ENCODE assay signal across 1 cellular context in genomic region chr1:161115132-161115711, GRCh38.
TF ChIP-seq lines count a peak whose summit lies in the region.

No MANE protein-coding gene starts in this region.

TF ChIP-seq in K562, 482 proteins besides CTCF, POLR2A, EP300 and RAD21 (continued from another document and continues in another):
- TF ChIP-seq, protein P1, sequence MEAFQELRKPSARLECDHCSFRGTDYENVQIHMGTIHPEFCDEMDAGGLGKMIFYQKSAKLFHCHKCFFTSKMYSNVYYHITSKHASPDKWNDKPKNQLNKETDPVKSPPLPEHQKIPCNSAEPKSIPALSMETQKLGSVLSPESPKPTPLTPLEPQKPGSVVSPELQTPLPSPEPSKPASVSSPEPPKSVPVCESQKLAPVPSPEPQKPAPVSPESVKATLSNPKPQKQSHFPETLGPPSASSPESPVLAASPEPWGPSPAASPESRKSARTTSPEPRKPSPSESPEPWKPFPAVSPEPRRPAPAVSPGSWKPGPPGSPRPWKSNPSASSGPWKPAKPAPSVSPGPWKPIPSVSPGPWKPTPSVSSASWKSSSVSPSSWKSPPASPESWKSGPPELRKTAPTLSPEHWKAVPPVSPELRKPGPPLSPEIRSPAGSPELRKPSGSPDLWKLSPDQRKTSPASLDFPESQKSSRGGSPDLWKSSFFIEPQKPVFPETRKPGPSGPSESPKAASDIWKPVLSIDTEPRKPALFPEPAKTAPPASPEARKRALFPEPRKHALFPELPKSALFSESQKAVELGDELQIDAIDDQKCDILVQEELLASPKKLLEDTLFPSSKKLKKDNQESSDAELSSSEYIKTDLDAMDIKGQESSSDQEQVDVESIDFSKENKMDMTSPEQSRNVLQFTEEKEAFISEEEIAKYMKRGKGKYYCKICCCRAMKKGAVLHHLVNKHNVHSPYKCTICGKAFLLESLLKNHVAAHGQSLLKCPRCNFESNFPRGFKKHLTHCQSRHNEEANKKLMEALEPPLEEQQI (IDR thresholded peaks at IDR 0.05), result no peak
- TF ChIP-seq, protein P2, sequence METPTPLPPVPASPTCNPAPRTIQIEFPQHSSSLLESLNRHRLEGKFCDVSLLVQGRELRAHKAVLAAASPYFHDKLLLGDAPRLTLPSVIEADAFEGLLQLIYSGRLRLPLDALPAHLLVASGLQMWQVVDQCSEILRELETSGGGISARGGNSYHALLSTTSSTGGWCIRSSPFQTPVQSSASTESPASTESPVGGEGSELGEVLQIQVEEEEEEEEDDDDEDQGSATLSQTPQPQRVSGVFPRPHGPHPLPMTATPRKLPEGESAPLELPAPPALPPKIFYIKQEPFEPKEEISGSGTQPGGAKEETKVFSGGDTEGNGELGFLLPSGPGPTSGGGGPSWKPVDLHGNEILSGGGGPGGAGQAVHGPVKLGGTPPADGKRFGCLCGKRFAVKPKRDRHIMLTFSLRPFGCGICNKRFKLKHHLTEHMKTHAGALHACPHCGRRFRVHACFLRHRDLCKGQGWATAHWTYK (CRISPR knock-in tag; IDR thresholded peaks at IDR 0.05), result no peak
- TF ChIP-seq PHF20 (IDR thresholded peaks at IDR 0.05; ENCODE audit: partially characterized antibody) (no peak), MTA1 (IDR thresholded peaks at IDR 0.05; ENCODE audit: borderline replicate concordance) (no peak), TCFL5 (CRISPR knock-in tag; conservative IDR thresholded peaks at IDR 0.05) (no peak), ZBTB12 (CRISPR knock-in tag; IDR thresholded peaks at IDR 0.05) (no peak), RBBP5 (IDR thresholded peaks at IDR 0.05; ENCODE audit: borderline replicate concordance, insufficient read depth, low read length, poor library complexity, severe bottlenecking) (no peak), POLR2AphosphoS2 (IDR thresholded peaks at IDR 0.05; ENCODE audit: low read length) (peak; percentile 47; the same call in 1 of the 2 replicates), PCBP2 (IDR thresholded peaks at IDR 0.05; ENCODE audit: low read depth, low read length, poor library complexity, severe bottlenecking) (no peak), ZNF589 (CRISPR knock-in tag; IDR thresholded peaks at IDR 0.05; ENCODE audit: low read depth) (peak; percentile 83), ATF1 (CRISPR knock-in tag; IDR thresholded peaks at IDR 0.05) (no peak), ATF1 (tag; IDR thresholded peaks at IDR 0.05) (no peak), EZH2 (IDR thresholded peaks at IDR 0.05; ENCODE audit: borderline replicate concordance, low read depth, low read length) (no peak), NFIC (IDR thresholded peaks at IDR 0.05) (no peak), DEAF1 (CRISPR knock-in tag; IDR thresholded peaks at IDR 0.05) (no peak), LARP7 (IDR thresholded peaks at IDR 0.05) (no peak), MNT (conservative IDR thresholded peaks at IDR 0.05) (no peak), SETDB1 (IDR thresholded peaks at IDR 0.05; ENCODE audit: low read length) (no peak), GATA2 (CRISPR knock-in tag; IDR thresholded peaks at IDR 0.05) (no peak), BRCA1 (IDR thresholded peaks at IDR 0.05) (no peak), BRCA1 (CRISPR knock-in tag; IDR thresholded peaks at IDR 0.05) (no peak), TBL1XR1 (IDR thresholded peaks at IDR 0.05; ENCODE audit: low read length in 2 of 2) (no peak), BRD4 (IDR thresholded peaks at IDR 0.05) (no peak), SMAD1 (IDR thresholded peaks at IDR 0.05; ENCODE audit: low read depth, low read length, partially characterized antibody) (no peak), FUS (optimal IDR thresholded peaks at IDR 0.05; ENCODE audit: low read depth, low read length) (no peak), ZNF551 (CRISPR knock-in tag; IDR thresholded peaks at IDR 0.05) (no peak), TSC22D4 (tag; IDR thresholded peaks at IDR 0.05) (no peak), BMI1 (IDR thresholded peaks at IDR 0.05; ENCODE audit: low read length) (no peak), TRIM24 (IDR thresholded peaks at IDR 0.05) (peak; percentile 39 to 53; a peak in 1 of 4 replicates), ZNF696 (CRISPR knock-in tag; conservative IDR thresholded peaks at IDR 0.05) (no peak), MED1 (CRISPR knock-in tag; IDR thresholded peaks at IDR 0.05; ENCODE audit: borderline replicate concordance) (no peak), TSHZ1 (CRISPR knock-in tag; IDR thresholded peaks at IDR 0.05) (no peak), GABPB2 (CRISPR knock-in tag; conservative IDR thresholded peaks at IDR 0.05) (no peak), E2F3 (CRISPR knock-in tag; IDR thresholded peaks at IDR 0.05) (no peak), ZBTB7A (IDR thresholded peaks at IDR 0.05; ENCODE audit: borderline replicate concordance, control insufficient read depth, low read depth, low read length) (no peak), DIDO1 (tag; IDR thresholded peaks at IDR 0.05; ENCODE audit: low read depth) (no peak), ZNF146 (CRISPR knock-in tag; IDR thresholded peaks at IDR 0.05; ENCODE audit: unreplicated experiment) (no peak), MYNN (IDR thresholded peaks at IDR 0.05) (no peak), MYNN (CRISPR knock-in tag; IDR thresholded peaks at IDR 0.05) (no peak), ETS2 (tag; IDR thresholded peaks at IDR 0.05; ENCODE audit: borderline replicate concordance, poor library complexity, severe bottlenecking) (no peak)
- TF ChIP-seq, protein P3, sequence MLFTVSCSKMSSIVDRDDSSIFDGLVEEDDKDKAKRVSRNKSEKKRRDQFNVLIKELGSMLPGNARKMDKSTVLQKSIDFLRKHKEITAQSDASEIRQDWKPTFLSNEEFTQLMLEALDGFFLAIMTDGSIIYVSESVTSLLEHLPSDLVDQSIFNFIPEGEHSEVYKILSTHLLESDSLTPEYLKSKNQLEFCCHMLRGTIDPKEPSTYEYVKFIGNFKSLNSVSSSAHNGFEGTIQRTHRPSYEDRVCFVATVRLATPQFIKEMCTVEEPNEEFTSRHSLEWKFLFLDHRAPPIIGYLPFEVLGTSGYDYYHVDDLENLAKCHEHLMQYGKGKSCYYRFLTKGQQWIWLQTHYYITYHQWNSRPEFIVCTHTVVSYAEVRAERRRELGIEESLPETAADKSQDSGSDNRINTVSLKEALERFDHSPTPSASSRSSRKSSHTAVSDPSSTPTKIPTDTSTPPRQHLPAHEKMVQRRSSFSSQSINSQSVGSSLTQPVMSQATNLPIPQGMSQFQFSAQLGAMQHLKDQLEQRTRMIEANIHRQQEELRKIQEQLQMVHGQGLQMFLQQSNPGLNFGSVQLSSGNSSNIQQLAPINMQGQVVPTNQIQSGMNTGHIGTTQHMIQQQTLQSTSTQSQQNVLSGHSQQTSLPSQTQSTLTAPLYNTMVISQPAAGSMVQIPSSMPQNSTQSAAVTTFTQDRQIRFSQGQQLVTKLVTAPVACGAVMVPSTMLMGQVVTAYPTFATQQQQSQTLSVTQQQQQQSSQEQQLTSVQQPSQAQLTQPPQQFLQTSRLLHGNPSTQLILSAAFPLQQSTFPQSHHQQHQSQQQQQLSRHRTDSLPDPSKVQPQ (CRISPR knock-in tag; IDR thresholded peaks at IDR 0.05; ENCODE audit: borderline replicate concordance), result no peak
- TF ChIP-seq, protein P4, sequence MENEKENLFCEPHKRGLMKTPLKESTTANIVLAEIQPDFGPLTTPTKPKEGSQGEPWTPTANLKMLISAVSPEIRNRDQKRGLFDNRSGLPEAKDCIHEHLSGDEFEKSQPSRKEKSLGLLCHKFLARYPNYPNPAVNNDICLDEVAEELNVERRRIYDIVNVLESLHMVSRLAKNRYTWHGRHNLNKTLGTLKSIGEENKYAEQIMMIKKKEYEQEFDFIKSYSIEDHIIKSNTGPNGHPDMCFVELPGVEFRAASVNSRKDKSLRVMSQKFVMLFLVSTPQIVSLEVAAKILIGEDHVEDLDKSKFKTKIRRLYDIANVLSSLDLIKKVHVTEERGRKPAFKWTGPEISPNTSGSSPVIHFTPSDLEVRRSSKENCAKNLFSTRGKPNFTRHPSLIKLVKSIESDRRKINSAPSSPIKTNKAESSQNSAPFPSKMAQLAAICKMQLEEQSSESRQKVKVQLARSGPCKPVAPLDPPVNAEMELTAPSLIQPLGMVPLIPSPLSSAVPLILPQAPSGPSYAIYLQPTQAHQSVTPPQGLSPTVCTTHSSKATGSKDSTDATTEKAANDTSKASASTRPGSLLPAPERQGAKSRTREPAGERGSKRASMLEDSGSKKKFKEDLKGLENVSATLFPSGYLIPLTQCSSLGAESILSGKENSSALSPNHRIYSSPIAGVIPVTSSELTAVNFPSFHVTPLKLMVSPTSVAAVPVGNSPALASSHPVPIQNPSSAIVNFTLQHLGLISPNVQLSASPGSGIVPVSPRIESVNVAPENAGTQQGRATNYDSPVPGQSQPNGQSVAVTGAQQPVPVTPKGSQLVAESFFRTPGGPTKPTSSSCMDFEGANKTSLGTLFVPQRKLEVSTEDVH (IDR thresholded peaks at IDR 0.05; ENCODE audit: low read depth, partially characterized antibody), result no peak
